In genomic region chr15:99137111-99137546, GRCh38 we compare ENCODE assay signal across 14 cellular contexts. TPM values are rescaled to one million over a fixed set of nuclear protein-coding genes. Genes with fewer than 3 reads are reported as not detected.
A peak's percentile ranks its signal among the peaks of the same experiment; 100 is the strongest.
DNase-seq lines count a peak whose midpoint lies in the region; ATAC-seq and TF ChIP-seq lines count a peak whose summit lies in the region.
"Had no signal": no experiment of that assay in that cellular context is flagged by ENCODE, and none has a peak within 500 bp of the region (broad histone marks: within the 10 kb centered on the region; RNA-seq: fewer than 3 reads in every experiment).

No MANE protein-coding gene starts in this region.

- H2AFZ ChIP-seq in KMS-11 (ENCODE audit: low read depth) (peak overlapping the region; percentile 43; the same call in 1 of the 2 replicates), mesenchymal stem cell (ENCODE audit: low read depth, low read length) (no peak overlapping the region)

- DNase-seq in COLO668 (lab: John Stamatoyannopoulos, UW; ENCODE audit: unreplicated experiment) (peak; percentile 88), NCI-H2196 (lab: John Stamatoyannopoulos, UW; ENCODE audit: unreplicated experiment) (peak; percentile 74), mesenchymal stem cell (no peak), HUDEP-2 (lab: John Stamatoyannopoulos, UW; ENCODE audit: unreplicated experiment in 76 of 76) (no peak)
- DNase-seq: activated CD4-positive, alpha-beta T cell treated with anti-CD3 and anti-CD28 coated beads, Interleukin-2, amount 50 U/mL, for 1 hour; cerebellar nuclear complex; NK-92 treated with Interleukin-12 subunit alpha and Interleukin-12 subunit beta, amount 100 ng/mL, for 24 hours; SJCRH30 had no signal

- H3K79me2 ChIP-seq in KMS-11 (ENCODE audit: insufficient read depth, low read depth): no peaks in the 10 kb centered on the region

- H3K27me3 ChIP-seq in KMS-11 (ENCODE audit: insufficient read depth, low read depth): no peaks in the 10 kb centered on the region
- H3K27me3 ChIP-seq in mesenchymal stem cell (ENCODE audit: control insufficient read depth in 1 of 2, insufficient read depth in 1 of 2, low read length in 2 of 2): no peaks in the 10 kb centered on the region
- H3K27me3 ChIP-seq: adrenal gland, SJCRH30 had no signal

- no peak overlapping the region for H2AK5ac ChIP-seq in mesenchymal stem cell (ENCODE audit: low read length, severe bottlenecking)

- H3K79me1 ChIP-seq in mesenchymal stem cell (replicated peaks; ENCODE audit: low read length, poor library complexity, severe bottlenecking): no peaks in the 10 kb centered on the region

- whole genome bisulfite sequencing in mesenchymal stem cell: 94% methylated on average over 13 of the region's 13 CpGs

- no peak overlapping the region for H2BK5ac ChIP-seq in mesenchymal stem cell (ENCODE audit: low read depth, low read length, poor library complexity, severe bottlenecking)

- H3K4me3 ChIP-seq in KMS-11 (IDR thresholded peaks at IDR 0.05; ENCODE audit: insufficient read depth, low read depth, low read length) (no peak overlapping the region), mesenchymal stem cell (ENCODE audit: insufficient read depth in 1 of 2, low read depth in 1 of 2, low read length in 2 of 2) (no peak overlapping the region)
- H3K4me3 ChIP-seq: adrenal gland, SJCRH30 had no signal

- H3K4me1 ChIP-seq in KMS-11 (ENCODE audit: low read depth, poor library complexity, severe bottlenecking) (peaks cover 81% of the 10 kb centered on the region), mesenchymal stem cell (ENCODE audit: control insufficient read depth, insufficient read depth, low read depth, low read length) (peaks cover 13% of the 10 kb centered on the region)

- H3K14ac ChIP-seq in mesenchymal stem cell (ENCODE audit: low read length in 2 of 2): no peak overlapping the region

- H2BK12ac ChIP-seq in mesenchymal stem cell (ENCODE audit: low read length in 2 of 2): no peak overlapping the region

- TF ChIP-seq CTCF in KMS-11 (conservative IDR thresholded peaks at IDR 0.05; ENCODE audit: low read depth, low read length): no peak

- H3K4ac ChIP-seq in mesenchymal stem cell (ENCODE audit: low read depth in 1 of 2, low read length in 2 of 2): no peak overlapping the region

- no peaks in the 10 kb centered on the region for H3K36me3 ChIP-seq in KMS-11 (ENCODE audit: insufficient read depth)
- peaks cover 24 to 30% of the 10 kb centered on the region in 2 experiments for H3K36me3 ChIP-seq in mesenchymal stem cell (ENCODE audit: control insufficient read depth in 1 of 2, insufficient read depth in 2 of 2, low read depth in 1 of 2, low read length in 2 of 2)

- no peak overlapping the region for H3K18ac ChIP-seq in mesenchymal stem cell (ENCODE audit: low read depth in 1 of 2, low read length in 2 of 2)

- H3K27ac ChIP-seq in KMS-11 (peak overlapping the region; percentile 73), mesenchymal stem cell (ENCODE audit: low read length, poor library complexity, severe bottlenecking) (no peak overlapping the region)
- H3K27ac ChIP-seq: adrenal gland, SJCRH30 had no signal

- H2BK120ac ChIP-seq in mesenchymal stem cell (ENCODE audit: low read depth, low read length): no peak overlapping the region

- H4K20me1 ChIP-seq in KMS-11 (ENCODE audit: insufficient read depth): no peaks in the 10 kb centered on the region

- no peaks in the 10 kb centered on the region for H3K9me3 ChIP-seq in mesenchymal stem cell (ENCODE audit: control insufficient read depth, low read length)
- H3K9me3 ChIP-seq: adrenal gland, SJCRH30 had no signal

- ATAC-seq in GM18907 (IDR thresholded peaks at IDR 0.05; ENCODE audit: unreplicated experiment): no peak
- no peak for ATAC-seq in GM18867 (IDR thresholded peaks at IDR 0.05; ENCODE audit: unreplicated experiment)
- no peak for ATAC-seq in GM21390 (IDR thresholded peaks at IDR 0.05; ENCODE audit: unreplicated experiment)
- ATAC-seq: stimulated activated effector memory CD8-positive, alpha-beta T cell treated with anti-CD3 and anti-CD28 coated beads, Interleukin-12 subunit alpha, Interleukin-12 subunit beta, amount 100 ng/mL, for 72 hours had no signal

- peak overlapping the region; percentile 55 for H4K91ac ChIP-seq in mesenchymal stem cell (ENCODE audit: low read length)

- no peak overlapping the region for H2BK15ac ChIP-seq in mesenchymal stem cell (ENCODE audit: low read depth, poor library complexity, severe bottlenecking)

- H3K9ac ChIP-seq in KMS-11 (peak overlapping the region; percentile 39; the same call in 1 of the 2 replicates), mesenchymal stem cell (ENCODE audit: low read length) (no peak overlapping the region)

- peak overlapping the region in 1 of 2 experiments; percentile 41 for H3K23ac ChIP-seq in mesenchymal stem cell (ENCODE audit: low read length in 2 of 2)

- H3K4me2 ChIP-seq in KMS-11 (peak overlapping the region; percentile 72), mesenchymal stem cell (ENCODE audit: low read length, poor library complexity, severe bottlenecking) (no peak overlapping the region)

- H4K8ac ChIP-seq in mesenchymal stem cell (ENCODE audit: low read length): no peak overlapping the region

RNA-seq across cellular contexts. Expression of gene SYNM, which starts 32.2 kb away (rescaled TPM):
- polyA plus RNA-seq in mesenchymal stem cell (2013, experiment 1 of 2): 6.0 TPM
- polyA plus RNA-seq in mesenchymal stem cell (2013, experiment 2 of 2): 5.7 TPM

Comparison
In these comparisons a context has a peak if more than half of its experiments do, and no peak if none do; other contexts are left out.
1. DNase-seq: peak in COLO668 (single experiment) and NCI-H2196 (single experiment); none in mesenchymal stem cell (single experiment) and HUDEP-2 (0 of 76).